In genomic region chr3:16148783-16149182, GRCh38 we compare ENCODE assay signal across 10 cellular contexts. TPM values are rescaled to one million over a fixed set of nuclear protein-coding genes. Genes with fewer than 3 reads are reported as not detected.
DNase-seq lines count a peak whose midpoint lies in the region; ATAC-seq and TF ChIP-seq lines count a peak whose summit lies in the region.
"Had no signal": no experiment of that assay in that cellular context is flagged by ENCODE, and none has a peak within 500 bp of the region (broad histone marks: within the 10 kb centered on the region; RNA-seq: fewer than 3 reads in every experiment).

No MANE protein-coding gene starts in this region.

- TF ChIP-seq CTCF in prostate gland (IDR thresholded peaks at IDR 0.05) (no peak), PC-3 (conservative IDR thresholded peaks at IDR 0.05; ENCODE audit: low read depth, low read length) (no peak)

- H3K9ac ChIP-seq in PC-3 (ENCODE audit: low read length) = no peak overlapping the region

- no peaks in the 10 kb centered on the region for H3K79me2 ChIP-seq in PC-3 (ENCODE audit: low read length)

- no peak overlapping the region for H3K4me2 ChIP-seq in PC-3 (ENCODE audit: low read length)

- H3K9me2 ChIP-seq in PC-3 (replicated peaks; ENCODE audit: low read length) = no peaks in the 10 kb centered on the region

- no peaks in the 10 kb centered on the region for H3K4me1 ChIP-seq in prostate gland (replicated peaks)
- H3K4me1 ChIP-seq in PC-3 (ENCODE audit: insufficient read depth, low read length) = no peaks in the 10 kb centered on the region

- H3K27ac ChIP-seq in prostate gland (peak overlapping the region; percentile 10 to 29), PC-3 (ENCODE audit: low read length) (no peak overlapping the region)

- H3K4me3 ChIP-seq in prostate gland (no peak overlapping the region), PC-3 (ENCODE audit: low read length) (no peak overlapping the region)

- ATAC-seq in PC-3 (no peak), GM21423 (IDR thresholded peaks at IDR 0.05; ENCODE audit: unreplicated experiment) (no peak), GM18861 (IDR thresholded peaks at IDR 0.05; ENCODE audit: unreplicated experiment) (no peak)

- H3K9me3 ChIP-seq in prostate gland (no peaks in the 10 kb centered on the region), PC-3 (ENCODE audit: low read length) (no peaks in the 10 kb centered on the region)

- 19% methylated on average over 4 of the region's 4 CpGs for WGBS in prostate gland

- TF ChIP-seq POLR2A in prostate gland (IDR thresholded peaks at IDR 0.05) = no peak

- no TSS peak for BruUV-seq in PC-3 (replicated peaks; lab: Mats Ljungman, UMichigan)

- intact Hi-C loops in prostate gland (cut with DNase I) = no loop called here
- intact Hi-C loops in PC-3 (cut with micrococcal nuclease) = loop anchor here (10.0 kb wide), 1 partner anchor 334 kb away; no protein-coding TSS in a partner anchor

- POLR2A ChIA-PET in PC-3 (lab: Charles Lee; ENCODE audit: unreplicated experiment) = no interaction called here

- no peaks in the 10 kb centered on the region for H4K20me1 ChIP-seq in PC-3 (ENCODE audit: low read length)

- H2AFZ ChIP-seq in PC-3 (ENCODE audit: low read length) = no peak overlapping the region

- peak; percentile 65 for DNase-seq in D341Med (ENCODE audit: low spot score)
- DNase-seq in NCI-H524 (lab: John Stamatoyannopoulos, UW) = peak; percentile 42 to 64
- peak; percentile 96 for DNase-seq in fibroblast of the conjunctiva (ENCODE audit: low read depth)
- DNase-seq in prostate gland (ENCODE audit: low spot score) = peak; percentile 32
- DNase-seq in PC-3 = no peak
- DNase-seq in GF-D8 (lab: John Stamatoyannopoulos, UW) = no peak
- DNase-seq: activated CD8-positive, alpha-beta memory T cell treated with anti-CD3 and anti-CD28 coated beads, Interleukin-2, amount 50 U/mL, for 4 hours; NK-92 treated with Interleukin-12 subunit alpha and Interleukin-12 subunit beta, amount 100 ng/mL, for 24 hours had no signal

- H3K27me3 ChIP-seq in prostate gland (replicated peaks; ENCODE audit: insufficient read depth) = no peaks in the 10 kb centered on the region
- no peaks in the 10 kb centered on the region for H3K27me3 ChIP-seq in PC-3 (ENCODE audit: low read length)

- H3F3A ChIP-seq in PC-3 (ENCODE audit: low read length, unreplicated experiment) = no peaks in the 10 kb centered on the region

- H3K36me3 ChIP-seq in prostate gland (no peaks in the 10 kb centered on the region), PC-3 (ENCODE audit: low read depth, low read length) (no peaks in the 10 kb centered on the region)

- CTCF ChIA-PET in PC-3 (lab: Charles Lee) = no interaction called here

RNA-seq across cellular contexts. Expression of gene GALNT15, which starts 25.7 kb away (rescaled TPM):
- total RNA-seq in prostate gland (1 to 10 TPM; 6.0 to 7.6 TPM), PC-3 (2014; rRNA removed) (not detected in 2 replicates)

Comparison
In these comparisons a context has a peak if more than half of its experiments do, and no peak if none do; other contexts are left out.
1. DNase-seq: peak in D341Med (single experiment), NCI-H524 (2 of 2), fibroblast of the conjunctiva (single experiment) and prostate gland (single experiment); none in PC-3 (single experiment) and GF-D8 (single experiment).